32 cellular contexts compared by ENCODE assay signal in the genomic region with DNA sequence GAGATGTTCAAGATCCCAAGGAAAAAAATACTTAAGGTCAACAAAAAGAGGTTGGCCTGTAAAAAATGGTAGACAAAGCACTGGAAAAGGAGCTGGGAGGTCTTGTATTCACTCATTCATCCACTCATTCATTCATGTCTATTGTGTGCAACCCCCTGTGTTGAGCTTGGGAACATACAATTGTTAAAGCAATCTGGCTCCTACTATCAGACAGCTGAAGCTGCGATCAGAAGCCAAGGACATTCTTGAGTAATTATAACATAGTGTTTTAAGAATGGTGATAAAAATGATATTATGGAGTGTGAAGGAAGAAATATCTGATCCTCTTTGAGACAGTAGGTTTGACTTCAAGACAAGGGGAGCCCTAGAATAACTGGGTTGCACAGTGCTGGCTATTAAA.
"Had no signal": no experiment of that assay in that cellular context is flagged by ENCODE, and none has a peak within 500 bp of the region (broad histone marks: within the 10 kb centered on the region; RNA-seq: fewer than 3 reads in every experiment).

No MANE protein-coding gene starts in this region.

- H3K9me3 ChIP-seq: ascending aorta, colonic mucosa, esophagus squamous epithelium, gastroesophageal sphincter had no signal

- H3K36me3 Mint-ChIP-seq: activated naive CD4-positive, alpha-beta T cell treated with anti-CD3 and anti-CD28 coated beads, Interleukin-2, amount 10 ng/mL, durations not matched to agents 7 days and 5 days; activated naive CD4-positive, alpha-beta T cell treated with anti-CD3 and anti-CD28 coated beads, Interleukin-2, amount 50 U/mL, for 72 hours; activated naive CD8-positive, alpha-beta T cell treated with anti-CD3 and anti-CD28 coated beads, Interleukin-2, amount 10 ng/mL, durations not matched to agents 7 days and 5 days; brain had no signal

- DNase-seq: activated B cell treated with CpG ODN at 0.5 μM for 24 hours; activated CD4-positive, alpha-beta T cell treated with anti-CD3 and anti-CD28 coated beads for 48 hours; activated CD4-positive, alpha-beta T cell treated with anti-CD3 and anti-CD28 coated beads, Interleukin-2, amount 50 U/mL, for 1 hour; activated CD4-positive, alpha-beta T cell treated with anti-CD3 and anti-CD28 coated beads, Interleukin-2, amount 50 U/mL, for 48 hours; activated CD8-positive, alpha-beta memory T cell treated with anti-CD3 and anti-CD28 coated beads, Interleukin-2, amount 50 U/mL, for 48 hours; activated CD8-positive, alpha-beta T cell treated with anti-CD3 and anti-CD28 coated beads, Interleukin-2, amount 10 ng/mL, durations not matched to agents 7 days and 5 days; activated gamma-delta T cell; activated naive CD4-positive, alpha-beta T cell; activated naive CD4-positive, alpha-beta T cell treated with anti-CD3 and anti-CD28 coated beads, Interleukin-2, amount 10 ng/mL, durations not matched to agents 7 days and 5 days; activated naive CD8-positive, alpha-beta T cell treated with anti-CD3 and anti-CD28 coated beads, Interleukin-2, amount 10 ng/mL, durations not matched to agents 7 days and 5 days; activated T-cell treated with anti-CD3 and anti-CD28 coated beads for 4 hours; activated T-cell treated with anti-CD3 and anti-CD28 coated beads, Interleukin-2, amount 50 U/mL, for 24 hours; activated T-cell treated with anti-CD3 and anti-CD28 coated beads, Interleukin-2, amount 50 U/mL, for 72 hours; central memory CD4-positive, alpha-beta T cell; cerebellar nuclear complex; colonic mucosa; effector CD8-positive, alpha-beta T cell; esophagus squamous epithelium; foreskin melanocyte; T-helper 1 cell; T-helper 17 cell; T1000; WERI-Rb-1 had no signal

- H3K36me3 ChIP-seq: ascending aorta, breast epithelium, cardiac muscle cell, colonic mucosa, esophagus squamous epithelium, gastroesophageal sphincter, WERI-Rb-1 had no signal

- ATAC-seq: activated CD4-positive, CD25-positive, alpha-beta regulatory T cell treated with anti-CD3 and anti-CD28 coated beads, Interleukin-2, amount 50 U/mL, for 24 hours; activated CD8-positive, alpha-beta T cell treated with anti-CD3 and anti-CD28 coated beads, Interleukin-2, amount 10 ng/mL, durations not matched to agents 7 days and 5 days; activated naive CD4-positive, alpha-beta T cell treated with anti-CD3 and anti-CD28 coated beads, Interleukin-2, amount 50 U/mL, for 72 hours; activated T-cell treated with anti-CD3 and anti-CD28 coated beads, Interleukin-2, amount 50 U/mL, for 72 hours; gastroesophageal sphincter; T-helper 17 cell had no signal

- H3K4me3 ChIP-seq: ascending aorta, breast epithelium, cardiac muscle cell, colonic mucosa, esophagus squamous epithelium, gastroesophageal sphincter had no signal

- H3K27me3 Mint-ChIP-seq: activated B cell treated with CpG ODN at 0.5 μM for 24 hours; activated naive CD4-positive, alpha-beta T cell treated with anti-CD3 and anti-CD28 coated beads, Interleukin-2, amount 10 ng/mL, durations not matched to agents 7 days and 5 days; activated naive CD8-positive, alpha-beta T cell treated with anti-CD3 and anti-CD28 coated beads, Interleukin-2, amount 10 ng/mL, durations not matched to agents 7 days and 5 days; activated T-cell treated with anti-CD3 and anti-CD28 coated beads, Interleukin-2, amount 50 U/mL, for 24 hours; T-helper 17 cell had no signal

- H3K27ac Mint-ChIP-seq: activated B cell treated with CpG ODN at 0.5 μM for 24 hours; activated CD8-positive, alpha-beta T cell treated with anti-CD3 and anti-CD28 coated beads, Interleukin-2, amount 10 ng/mL, durations not matched to agents 7 days and 5 days; activated naive CD4-positive, alpha-beta T cell treated with anti-CD3 and anti-CD28 coated beads, Interleukin-2, amount 10 ng/mL, durations not matched to agents 7 days and 5 days; activated naive CD4-positive, alpha-beta T cell treated with anti-CD3 and anti-CD28 coated beads, Interleukin-2, amount 50 U/mL, for 72 hours; activated naive CD8-positive, alpha-beta T cell treated with anti-CD3 and anti-CD28 coated beads, Interleukin-2, amount 10 ng/mL, durations not matched to agents 7 days and 5 days; activated T-cell treated with anti-CD3 and anti-CD28 coated beads, Interleukin-2, amount 50 U/mL, for 24 hours; activated T-cell treated with anti-CD3 and anti-CD28 coated beads, Interleukin-2, amount 50 U/mL, for 72 hours; brain; T-helper 17 cell; T-helper 2 cell treated with Interferon-gamma antibody and Interleukin-4, amounts not matched to agents 5 μg/mL and 100 μg/mL, for 36 hours had no signal

- H3K27ac ChIP-seq: ascending aorta, breast epithelium, cardiac muscle cell, colonic mucosa, epithelial cell of prostate, esophagus squamous epithelium, gastroesophageal sphincter, WERI-Rb-1 had no signal

- H3K9me3 Mint-ChIP-seq: activated B cell treated with CpG ODN at 0.5 μM for 24 hours had no signal

- H3K4me1 Mint-ChIP-seq: activated B cell treated with CpG ODN at 0.5 μM for 24 hours, brain, T-helper 17 cell had no signal

- H3K4me3 Mint-ChIP-seq: activated B cell treated with CpG ODN at 0.5 μM for 24 hours; activated CD8-positive, alpha-beta T cell treated with anti-CD3 and anti-CD28 coated beads, Interleukin-2, amount 10 ng/mL, durations not matched to agents 7 days and 5 days; activated naive CD4-positive, alpha-beta T cell treated with anti-CD3 and anti-CD28 coated beads, Interleukin-2, amount 10 ng/mL, durations not matched to agents 7 days and 5 days; activated naive CD8-positive, alpha-beta T cell treated with anti-CD3 and anti-CD28 coated beads, Interleukin-2, amount 10 ng/mL, durations not matched to agents 7 days and 5 days; activated T-cell treated with anti-CD3 and anti-CD28 coated beads, Interleukin-2, amount 50 U/mL, for 24 hours; activated T-cell treated with anti-CD3 and anti-CD28 coated beads, Interleukin-2, amount 50 U/mL, for 72 hours; brain; T-helper 17 cell; T-helper 2 cell treated with Interferon-gamma antibody and Interleukin-4, amounts not matched to agents 5 μg/mL and 100 μg/mL, for 36 hours had no signal

- H3K27me3 ChIP-seq: ascending aorta, breast epithelium, cardiac muscle cell, colonic mucosa, esophagus squamous epithelium, gastroesophageal sphincter had no signal

- H3K4me1 ChIP-seq: ascending aorta, breast epithelium, colonic mucosa, esophagus squamous epithelium, gastroesophageal sphincter had no signal
